ENCODE assay signal across 2 cellular contexts in genomic region chr6:132496519-132497180, GRCh38.
TF ChIP-seq lines count a peak whose summit lies in the region.

No MANE protein-coding gene starts in this region.

TF ChIP-seq in HepG2, 621 proteins besides CTCF, POLR2A, EP300 and RAD21:
- TF ChIP-seq SMYD3 (CRISPR knock-in tag; IDR thresholded peaks at IDR 0.05) (no peak), HOXA5 (CRISPR knock-in tag; IDR thresholded peaks at IDR 0.05) (no peak), RFX5 (IDR thresholded peaks at IDR 0.05; ENCODE audit: low read depth, low read length) (no peak), ZNF33A (CRISPR knock-in tag; IDR thresholded peaks at IDR 0.05; ENCODE audit: borderline replicate concordance) (no peak), ZSCAN21 (CRISPR knock-in tag; IDR thresholded peaks at IDR 0.05; ENCODE audit: borderline replicate concordance) (no peak), ARID3A (IDR thresholded peaks at IDR 0.05; ENCODE audit: low read depth, low read length) (no peak), LCORL (IDR thresholded peaks at IDR 0.05) (no peak), LCORL (CRISPR knock-in tag; IDR thresholded peaks at IDR 0.05) (no peak), ZNF7 (CRISPR knock-in tag; IDR thresholded peaks at IDR 0.05) (no peak), SOX6 (IDR thresholded peaks at IDR 0.05) (no peak), SOX6 (CRISPR knock-in tag; IDR thresholded peaks at IDR 0.05) (no peak), HOXD1 (CRISPR knock-in tag; IDR thresholded peaks at IDR 0.05) (no peak), AHR (CRISPR knock-in tag; IDR thresholded peaks at IDR 0.05) (no peak), ZNF749 (CRISPR knock-in tag; IDR thresholded peaks at IDR 0.05; ENCODE audit: borderline replicate concordance) (no peak), SPEN (CRISPR knock-in tag; IDR thresholded peaks at IDR 0.05; ENCODE audit: low read depth) (no peak), YY1 (IDR thresholded peaks at IDR 0.05; ENCODE audit: insufficient read depth, insufficient replicate concordance, low read depth, low read length) (no peak), TBP (CRISPR knock-in tag; IDR thresholded peaks at IDR 0.05) (no peak), ZNF276 (CRISPR knock-in tag; IDR thresholded peaks at IDR 0.05; ENCODE audit: low read depth) (no peak)

TF ChIP-seq in HEK293T, 16 proteins besides CTCF, POLR2A, EP300 and RAD21:
- TF ChIP-seq HDGF (IDR thresholded peaks at IDR 0.05; ENCODE audit: borderline replicate concordance) (no peak), ARNT (IDR thresholded peaks at IDR 0.05) (no peak), PKNOX1 (IDR thresholded peaks at IDR 0.05) (no peak), CTBP1 (IDR thresholded peaks at IDR 0.05; ENCODE audit: borderline replicate concordance) (no peak), BHLHE40 (IDR thresholded peaks at IDR 0.05; ENCODE audit: borderline replicate concordance) (no peak), SP1 (IDR thresholded peaks at IDR 0.05) (no peak), NFRKB (IDR thresholded peaks at IDR 0.05) (no peak), L3MBTL2 (conservative IDR thresholded peaks at IDR 0.05) (no peak), SUZ12 (IDR thresholded peaks at IDR 0.05) (no peak), ZNF384 (IDR thresholded peaks at IDR 0.05) (no peak)
